ENCODE assay signal across 1 cellular context in the genomic region with DNA sequence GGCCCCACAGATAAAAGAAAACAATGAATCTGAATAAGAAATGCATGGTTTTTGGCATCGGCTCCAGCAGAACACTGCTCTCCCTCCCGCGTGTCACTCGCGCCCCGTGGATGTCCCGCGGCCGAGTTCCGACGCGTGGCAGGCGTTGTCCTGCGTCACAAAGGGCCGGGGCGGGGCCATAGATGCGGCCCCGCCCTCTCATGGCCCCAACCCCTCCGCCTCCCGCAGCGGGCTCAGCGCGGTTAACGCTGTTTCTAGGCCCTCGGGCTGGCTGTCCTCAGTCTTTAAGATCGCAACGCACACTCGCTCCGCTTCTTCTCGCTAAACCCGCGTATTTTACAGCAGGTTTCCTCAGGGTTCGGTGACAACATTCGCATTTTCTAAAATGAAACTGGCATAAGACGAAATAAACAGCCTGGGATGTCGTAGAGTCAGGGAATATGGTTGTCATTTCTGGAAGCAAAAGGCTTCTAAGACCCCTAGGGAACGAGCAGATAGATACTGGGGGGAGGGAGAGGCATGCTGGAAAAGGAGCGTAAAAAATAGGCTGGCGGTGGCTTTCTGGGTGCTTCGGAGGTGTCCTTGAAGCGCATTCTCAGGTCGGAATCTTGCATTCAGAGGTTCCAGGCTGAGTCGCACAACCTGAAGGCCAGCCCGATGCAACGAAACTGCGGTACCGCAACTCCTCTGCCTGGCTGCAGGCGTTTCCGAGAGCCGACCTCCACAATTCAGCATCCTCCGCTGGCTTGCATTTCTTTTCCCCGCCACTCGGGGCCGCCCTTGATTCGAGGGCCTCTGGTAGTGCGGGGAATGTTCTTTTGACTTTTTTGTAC.
TF ChIP-seq lines count a peak whose summit lies in the region.

A gene with protein sequence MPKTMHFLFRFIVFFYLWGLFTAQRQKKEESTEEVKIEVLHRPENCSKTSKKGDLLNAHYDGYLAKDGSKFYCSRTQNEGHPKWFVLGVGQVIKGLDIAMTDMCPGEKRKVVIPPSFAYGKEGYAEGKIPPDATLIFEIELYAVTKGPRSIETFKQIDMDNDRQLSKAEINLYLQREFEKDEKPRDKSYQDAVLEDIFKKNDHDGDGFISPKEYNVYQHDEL (minus strand): TSS at position 159 of the 833 bp plus-strand sequence. CDS start 101 bp downstream, at position 58.

TF ChIP-seq in K562, 482 proteins besides CTCF, POLR2A, EP300 and RAD21 (continued from another document and continues in another):
- 0 out of 2 replicates have a peak, but pooled peaks have one; percentile 69 for TF ChIP-seq FOXK1 (CRISPR knock-in tag; IDR thresholded peaks at IDR 0.05; ENCODE audit: borderline replicate concordance)
- TF ChIP-seq SLC30A9 (CRISPR knock-in tag; IDR thresholded peaks at IDR 0.05) = no peak
- TF ChIP-seq RBBP5 (IDR thresholded peaks at IDR 0.05; ENCODE audit: borderline replicate concordance, insufficient read depth, low read length, poor library complexity, severe bottlenecking) = peak; percentile 84
- TF ChIP-seq, protein P1, sequence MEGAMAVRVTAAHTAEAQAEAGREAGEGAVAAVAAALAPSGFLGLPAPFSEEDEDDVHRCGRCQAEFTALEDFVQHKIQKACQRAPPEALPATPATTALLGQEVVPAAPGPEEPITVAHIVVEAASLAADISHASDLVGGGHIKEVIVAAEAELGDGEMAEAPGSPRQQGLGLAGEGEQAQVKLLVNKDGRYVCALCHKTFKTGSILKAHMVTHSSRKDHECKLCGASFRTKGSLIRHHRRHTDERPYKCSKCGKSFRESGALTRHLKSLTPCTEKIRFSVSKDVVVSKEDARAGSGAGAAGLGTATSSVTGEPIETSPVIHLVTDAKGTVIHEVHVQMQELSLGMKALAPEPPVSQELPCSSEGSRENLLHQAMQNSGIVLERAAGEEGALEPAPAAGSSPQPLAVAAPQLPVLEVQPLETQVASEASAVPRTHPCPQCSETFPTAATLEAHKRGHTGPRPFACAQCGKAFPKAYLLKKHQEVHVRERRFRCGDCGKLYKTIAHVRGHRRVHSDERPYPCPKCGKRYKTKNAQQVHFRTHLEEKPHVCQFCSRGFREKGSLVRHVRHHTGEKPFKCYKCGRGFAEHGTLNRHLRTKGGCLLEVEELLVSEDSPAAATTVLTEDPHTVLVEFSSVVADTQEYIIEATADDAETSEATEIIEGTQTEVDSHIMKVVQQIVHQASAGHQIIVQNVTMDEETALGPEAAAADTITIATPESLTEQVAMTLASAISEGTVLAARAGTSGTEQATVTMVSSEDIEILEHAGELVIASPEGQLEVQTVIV (CRISPR knock-in tag; IDR thresholded peaks at IDR 0.05; ENCODE audit: borderline replicate concordance) = no peak
- TF ChIP-seq MYC (IDR thresholded peaks at IDR 0.05; ENCODE audit: low read depth, low read length) = peak; percentile 95
- TF ChIP-seq MYC (CRISPR knock-in tag; IDR thresholded peaks at IDR 0.05; ENCODE audit: borderline replicate concordance, low read depth) = no peak
- peak; percentile 87 for TF ChIP-seq GATAD2B (IDR thresholded peaks at IDR 0.05; ENCODE audit: borderline replicate concordance)
- TF ChIP-seq SMAD3 (CRISPR knock-in tag; conservative IDR thresholded peaks at IDR 0.05) = no peak
- TF ChIP-seq SAFB (IDR thresholded peaks at IDR 0.05; ENCODE audit: borderline replicate concordance, low read depth, low read length) = peak; percentile 95
- peak; percentile 12; the same call in 1 of the 2 replicates for TF ChIP-seq GATA2 (CRISPR knock-in tag; IDR thresholded peaks at IDR 0.05)
- TF ChIP-seq CBFB (CRISPR knock-in tag; IDR thresholded peaks at IDR 0.05) = peak; percentile 92
- TF ChIP-seq FIP1L1 (IDR thresholded peaks at IDR 0.05; ENCODE audit: low read depth, low read length, poor library complexity, severe bottlenecking) = no peak
- no peak for TF ChIP-seq NEUROD1 (IDR thresholded peaks at IDR 0.05; ENCODE audit: borderline replicate concordance, low read depth, low read length, partially characterized antibody)
- no peak for TF ChIP-seq ZNF785 (CRISPR knock-in tag; IDR thresholded peaks at IDR 0.05)
- TF ChIP-seq HDAC2 (IDR thresholded peaks at IDR 0.05) = peak; percentile 85
- TF ChIP-seq, protein P2, sequence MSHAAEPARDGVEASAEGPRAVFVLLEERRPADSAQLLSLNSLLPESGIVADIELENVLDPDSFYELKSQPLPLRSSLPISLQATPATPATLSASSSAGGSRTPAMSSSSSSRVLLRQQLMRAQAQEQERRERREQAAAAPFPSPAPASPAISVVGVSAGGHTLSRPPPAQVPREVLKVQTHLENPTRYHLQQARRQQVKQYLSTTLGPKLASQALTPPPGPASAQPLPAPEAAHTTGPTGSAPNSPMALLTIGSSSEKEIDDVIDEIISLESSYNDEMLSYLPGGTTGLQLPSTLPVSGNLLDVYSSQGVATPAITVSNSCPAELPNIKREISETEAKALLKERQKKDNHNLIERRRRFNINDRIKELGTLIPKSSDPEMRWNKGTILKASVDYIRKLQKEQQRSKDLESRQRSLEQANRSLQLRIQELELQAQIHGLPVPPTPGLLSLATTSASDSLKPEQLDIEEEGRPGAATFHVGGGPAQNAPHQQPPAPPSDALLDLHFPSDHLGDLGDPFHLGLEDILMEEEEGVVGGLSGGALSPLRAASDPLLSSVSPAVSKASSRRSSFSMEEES (CRISPR knock-in tag; IDR thresholded peaks at IDR 0.05) = no peak
- no peak for TF ChIP-seq RFX7 (CRISPR knock-in tag; IDR thresholded peaks at IDR 0.05)
- TF ChIP-seq, protein P3, sequence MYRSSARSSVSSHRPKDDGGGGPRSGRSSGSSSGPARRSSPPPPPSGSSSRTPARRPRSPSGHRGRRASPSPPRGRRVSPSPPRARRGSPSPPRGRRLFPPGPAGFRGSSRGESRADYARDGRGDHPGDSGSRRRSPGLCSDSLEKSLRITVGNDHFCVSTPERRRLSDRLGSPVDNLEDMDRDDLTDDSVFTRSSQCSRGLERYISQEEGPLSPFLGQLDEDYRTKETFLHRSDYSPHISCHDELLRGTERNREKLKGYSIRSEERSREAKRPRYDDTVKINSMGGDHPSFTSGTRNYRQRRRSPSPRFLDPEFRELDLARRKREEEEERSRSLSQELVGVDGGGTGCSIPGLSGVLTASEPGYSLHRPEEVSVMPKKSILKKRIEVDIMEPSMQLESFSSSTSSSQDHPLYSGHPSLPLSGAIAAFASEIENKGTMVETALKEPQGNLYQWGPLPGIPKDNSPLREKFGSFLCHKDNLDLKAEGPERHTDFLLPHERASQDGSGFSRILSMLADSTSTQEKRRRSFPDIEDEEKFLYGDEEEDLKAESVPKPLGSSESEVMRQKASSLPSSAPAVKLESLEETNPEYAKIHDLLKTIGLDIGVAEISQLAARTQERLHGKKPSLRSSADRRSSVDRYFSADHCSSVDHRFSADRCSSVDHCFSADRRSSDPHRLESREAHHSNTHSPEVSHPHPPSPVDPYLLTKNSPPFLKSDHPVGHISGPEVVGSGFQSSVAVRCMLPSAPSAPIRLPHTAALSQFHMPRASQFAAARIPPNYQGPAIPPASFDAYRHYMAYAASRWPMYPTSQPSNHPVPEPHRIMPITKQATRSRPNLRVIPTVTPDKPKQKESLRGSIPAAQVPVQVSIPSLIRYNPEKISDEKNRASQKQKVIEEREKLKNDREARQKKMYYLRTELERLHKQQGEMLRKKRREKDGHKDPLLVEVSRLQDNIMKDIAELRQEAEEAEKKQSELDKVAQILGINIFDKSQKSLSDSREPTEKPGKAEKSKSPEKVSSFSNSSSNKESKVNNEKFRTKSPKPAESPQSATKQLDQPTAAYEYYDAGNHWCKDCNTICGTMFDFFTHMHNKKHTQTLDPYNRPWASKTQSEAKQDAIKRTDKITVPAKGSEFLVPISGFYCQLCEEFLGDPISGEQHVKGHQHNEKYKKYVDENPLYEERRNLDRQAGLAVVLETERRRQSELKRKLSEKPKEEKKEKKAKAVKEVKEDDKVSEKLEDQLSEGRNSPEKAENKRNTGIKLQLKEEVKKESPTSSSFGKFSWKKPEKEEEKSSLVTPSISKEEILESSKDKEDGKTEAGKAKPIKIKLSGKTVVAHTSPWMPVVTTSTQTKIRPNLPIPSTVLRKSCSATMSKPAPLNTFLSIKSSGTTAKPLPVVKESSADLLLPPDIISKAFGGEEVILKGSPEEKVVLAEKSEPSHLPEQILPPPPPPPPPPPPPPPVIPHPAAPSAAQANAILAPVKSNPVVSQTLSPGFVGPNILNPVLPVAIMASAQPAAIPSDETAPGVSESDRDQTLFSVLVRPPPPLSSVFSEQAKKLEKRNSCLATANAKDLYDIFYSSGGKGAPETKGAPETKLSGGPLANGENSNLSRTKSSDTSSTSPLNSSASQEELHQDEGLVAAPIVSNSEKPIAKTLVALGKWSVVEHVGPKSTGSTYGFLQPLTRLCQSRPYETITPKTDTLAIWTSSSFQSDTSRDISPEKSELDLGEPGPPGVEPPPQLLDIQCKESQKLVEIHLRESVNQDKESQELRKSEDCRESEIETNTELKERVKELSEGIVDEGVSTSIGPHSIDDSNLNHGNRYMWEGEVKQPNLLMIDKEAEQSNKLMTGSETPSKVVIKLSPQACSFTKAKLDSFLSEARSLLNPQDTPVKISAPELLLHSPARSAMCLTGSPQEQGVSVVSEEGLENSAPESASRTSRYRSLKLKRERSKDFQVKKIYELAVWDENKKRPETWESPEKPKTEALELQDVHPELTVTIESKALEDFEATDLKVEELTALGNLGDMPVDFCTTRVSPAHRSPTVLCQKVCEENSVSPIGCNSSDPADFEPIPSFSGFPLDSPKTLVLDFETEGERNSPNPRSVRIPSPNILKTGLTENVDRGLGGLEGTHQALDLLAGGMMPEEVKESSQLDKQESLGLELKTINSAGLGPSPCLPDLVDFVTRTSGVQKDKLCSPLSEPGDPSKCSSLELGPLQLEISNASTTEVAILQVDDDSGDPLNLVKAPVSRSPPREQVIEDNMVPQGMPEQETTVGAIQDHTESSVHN (IDR thresholded peaks at IDR 0.05; ENCODE audit: borderline replicate concordance in 1 of 2, low read depth in 1 of 2) = peak in 1 of 2 experiments; percentile 53; a peak in 2 of 4 replicates
- no peak for TF ChIP-seq GTF2F1 (IDR thresholded peaks at IDR 0.05; ENCODE audit: low read depth, low read length)
- TF ChIP-seq, protein P4, sequence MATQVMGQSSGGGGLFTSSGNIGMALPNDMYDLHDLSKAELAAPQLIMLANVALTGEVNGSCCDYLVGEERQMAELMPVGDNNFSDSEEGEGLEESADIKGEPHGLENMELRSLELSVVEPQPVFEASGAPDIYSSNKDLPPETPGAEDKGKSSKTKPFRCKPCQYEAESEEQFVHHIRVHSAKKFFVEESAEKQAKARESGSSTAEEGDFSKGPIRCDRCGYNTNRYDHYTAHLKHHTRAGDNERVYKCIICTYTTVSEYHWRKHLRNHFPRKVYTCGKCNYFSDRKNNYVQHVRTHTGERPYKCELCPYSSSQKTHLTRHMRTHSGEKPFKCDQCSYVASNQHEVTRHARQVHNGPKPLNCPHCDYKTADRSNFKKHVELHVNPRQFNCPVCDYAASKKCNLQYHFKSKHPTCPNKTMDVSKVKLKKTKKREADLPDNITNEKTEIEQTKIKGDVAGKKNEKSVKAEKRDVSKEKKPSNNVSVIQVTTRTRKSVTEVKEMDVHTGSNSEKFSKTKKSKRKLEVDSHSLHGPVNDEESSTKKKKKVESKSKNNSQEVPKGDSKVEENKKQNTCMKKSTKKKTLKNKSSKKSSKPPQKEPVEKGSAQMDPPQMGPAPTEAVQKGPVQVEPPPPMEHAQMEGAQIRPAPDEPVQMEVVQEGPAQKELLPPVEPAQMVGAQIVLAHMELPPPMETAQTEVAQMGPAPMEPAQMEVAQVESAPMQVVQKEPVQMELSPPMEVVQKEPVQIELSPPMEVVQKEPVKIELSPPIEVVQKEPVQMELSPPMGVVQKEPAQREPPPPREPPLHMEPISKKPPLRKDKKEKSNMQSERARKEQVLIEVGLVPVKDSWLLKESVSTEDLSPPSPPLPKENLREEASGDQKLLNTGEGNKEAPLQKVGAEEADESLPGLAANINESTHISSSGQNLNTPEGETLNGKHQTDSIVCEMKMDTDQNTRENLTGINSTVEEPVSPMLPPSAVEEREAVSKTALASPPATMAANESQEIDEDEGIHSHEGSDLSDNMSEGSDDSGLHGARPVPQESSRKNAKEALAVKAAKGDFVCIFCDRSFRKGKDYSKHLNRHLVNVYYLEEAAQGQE (CRISPR knock-in tag; IDR thresholded peaks at IDR 0.05; ENCODE audit: low read depth) = no peak
- TF ChIP-seq ZC3H11A (IDR thresholded peaks at IDR 0.05; ENCODE audit: low read depth, low read length) = 0 out of 2 replicates have a peak, but pooled peaks have one; percentile 27
- 0 out of 2 replicates have a peak, but pooled peaks have one; percentile 56 for TF ChIP-seq ZNF584 (CRISPR knock-in tag; IDR thresholded peaks at IDR 0.05; ENCODE audit: low read depth)
- TF ChIP-seq FUS (optimal IDR thresholded peaks at IDR 0.05; ENCODE audit: low read depth, low read length) = no peak
- TF ChIP-seq, protein P5, sequence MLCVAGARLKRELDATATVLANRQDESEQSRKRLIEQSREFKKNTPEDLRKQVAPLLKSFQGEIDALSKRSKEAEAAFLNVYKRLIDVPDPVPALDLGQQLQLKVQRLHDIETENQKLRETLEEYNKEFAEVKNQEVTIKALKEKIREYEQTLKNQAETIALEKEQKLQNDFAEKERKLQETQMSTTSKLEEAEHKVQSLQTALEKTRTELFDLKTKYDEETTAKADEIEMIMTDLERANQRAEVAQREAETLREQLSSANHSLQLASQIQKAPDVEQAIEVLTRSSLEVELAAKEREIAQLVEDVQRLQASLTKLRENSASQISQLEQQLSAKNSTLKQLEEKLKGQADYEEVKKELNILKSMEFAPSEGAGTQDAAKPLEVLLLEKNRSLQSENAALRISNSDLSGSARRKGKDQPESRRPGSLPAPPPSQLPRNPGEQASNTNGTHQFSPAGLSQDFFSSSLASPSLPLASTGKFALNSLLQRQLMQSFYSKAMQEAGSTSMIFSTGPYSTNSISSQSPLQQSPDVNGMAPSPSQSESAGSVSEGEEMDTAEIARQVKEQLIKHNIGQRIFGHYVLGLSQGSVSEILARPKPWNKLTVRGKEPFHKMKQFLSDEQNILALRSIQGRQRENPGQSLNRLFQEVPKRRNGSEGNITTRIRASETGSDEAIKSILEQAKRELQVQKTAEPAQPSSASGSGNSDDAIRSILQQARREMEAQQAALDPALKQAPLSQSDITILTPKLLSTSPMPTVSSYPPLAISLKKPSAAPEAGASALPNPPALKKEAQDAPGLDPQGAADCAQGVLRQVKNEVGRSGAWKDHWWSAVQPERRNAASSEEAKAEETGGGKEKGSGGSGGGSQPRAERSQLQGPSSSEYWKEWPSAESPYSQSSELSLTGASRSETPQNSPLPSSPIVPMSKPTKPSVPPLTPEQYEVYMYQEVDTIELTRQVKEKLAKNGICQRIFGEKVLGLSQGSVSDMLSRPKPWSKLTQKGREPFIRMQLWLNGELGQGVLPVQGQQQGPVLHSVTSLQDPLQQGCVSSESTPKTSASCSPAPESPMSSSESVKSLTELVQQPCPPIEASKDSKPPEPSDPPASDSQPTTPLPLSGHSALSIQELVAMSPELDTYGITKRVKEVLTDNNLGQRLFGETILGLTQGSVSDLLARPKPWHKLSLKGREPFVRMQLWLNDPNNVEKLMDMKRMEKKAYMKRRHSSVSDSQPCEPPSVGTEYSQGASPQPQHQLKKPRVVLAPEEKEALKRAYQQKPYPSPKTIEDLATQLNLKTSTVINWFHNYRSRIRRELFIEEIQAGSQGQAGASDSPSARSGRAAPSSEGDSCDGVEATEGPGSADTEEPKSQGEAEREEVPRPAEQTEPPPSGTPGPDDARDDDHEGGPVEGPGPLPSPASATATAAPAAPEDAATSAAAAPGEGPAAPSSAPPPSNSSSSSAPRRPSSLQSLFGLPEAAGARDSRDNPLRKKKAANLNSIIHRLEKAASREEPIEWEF (CRISPR knock-in tag; IDR thresholded peaks at IDR 0.05) = no peak
- no peak for TF ChIP-seq ZNF174 (CRISPR knock-in tag; IDR thresholded peaks at IDR 0.05)
- peak; percentile 81 for TF ChIP-seq TARDBP (IDR thresholded peaks at IDR 0.05)
- peak; percentile 58 for TF ChIP-seq CBX1 (IDR thresholded peaks at IDR 0.05; ENCODE audit: low read depth)
- TF ChIP-seq PHF20 (IDR thresholded peaks at IDR 0.05; ENCODE audit: partially characterized antibody) = no peak
